Comparison of ENCODE assay signal across 1 cellular context in the genomic region with DNA sequence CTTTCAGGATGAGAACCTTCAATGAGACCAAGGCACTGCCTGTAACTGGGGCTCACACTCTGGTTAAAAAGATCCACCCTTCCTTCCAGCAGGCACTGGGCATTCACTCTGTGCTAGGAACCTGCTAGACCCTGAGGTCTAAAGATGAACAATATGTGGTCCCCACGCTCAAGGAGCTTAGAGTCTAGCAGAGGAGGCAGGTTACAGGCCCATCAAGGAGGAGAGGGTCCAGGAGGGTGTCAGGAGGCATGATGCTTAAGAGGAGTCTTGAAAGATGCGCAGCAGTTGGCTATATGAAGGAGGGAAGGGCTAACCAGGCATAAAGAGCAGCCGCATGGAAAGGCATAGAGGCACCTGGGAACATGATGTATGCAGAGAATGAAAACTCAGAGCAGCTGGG.
TF ChIP-seq lines count a peak whose summit lies in the region.

No MANE protein-coding gene starts in this region.

TF ChIP-seq in K562, 482 proteins besides CTCF, POLR2A, EP300 and RAD21:
- TF ChIP-seq, protein P1, sequence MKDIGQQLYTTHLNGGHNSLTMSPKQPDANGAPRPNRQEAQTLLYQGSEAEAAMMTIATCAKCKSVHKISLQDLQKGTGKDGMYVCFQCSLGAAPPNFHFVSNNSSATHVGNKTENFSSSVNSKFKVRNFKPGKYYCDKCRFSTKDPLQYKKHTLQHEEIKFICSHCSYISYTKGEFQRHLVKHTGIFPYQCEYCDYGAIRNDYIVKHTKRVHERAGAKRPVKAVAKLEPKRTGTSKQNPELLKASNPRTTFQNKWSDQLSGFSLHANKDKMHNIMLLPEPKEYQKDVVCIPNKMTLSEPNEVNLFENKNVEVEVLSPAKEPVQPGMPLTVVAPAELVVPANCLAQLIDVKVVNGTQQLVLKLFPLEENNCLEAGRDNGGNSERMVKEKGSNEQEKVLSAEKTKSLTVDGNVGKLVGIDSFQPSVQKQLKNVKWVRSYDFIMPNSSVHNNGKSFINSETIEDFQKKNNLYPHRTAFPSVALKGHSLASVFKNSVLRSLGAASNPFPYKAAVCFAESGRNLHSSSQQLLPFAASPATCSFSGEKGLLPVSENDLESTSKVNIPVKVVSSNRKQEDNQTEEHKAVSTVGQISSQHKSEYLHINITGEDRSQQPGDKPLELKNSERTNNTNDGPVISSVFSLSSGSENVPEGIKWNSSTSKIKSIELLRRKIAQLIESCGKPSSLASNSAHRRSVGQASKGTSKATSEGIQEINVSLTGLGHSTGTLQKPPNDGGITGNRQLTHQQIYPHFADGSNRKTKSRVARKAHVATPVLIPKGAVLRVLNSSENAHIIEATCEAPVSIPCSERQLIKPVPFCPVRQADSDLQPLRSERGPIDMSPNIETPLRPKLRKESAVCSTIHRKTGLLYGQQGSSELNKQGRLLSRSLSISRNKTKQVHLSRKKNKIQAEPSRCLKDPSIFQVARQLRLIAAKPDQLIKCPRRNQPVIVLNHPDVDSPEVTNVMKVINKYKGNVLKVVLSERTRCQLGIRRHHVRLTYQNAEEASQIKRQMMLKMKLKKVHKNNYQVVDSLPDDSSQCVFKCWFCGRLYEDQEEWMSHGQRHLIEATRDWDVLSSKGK (CRISPR knock-in tag; IDR thresholded peaks at IDR 0.05), result no peak
- TF ChIP-seq MBD2 (IDR thresholded peaks at IDR 0.05; ENCODE audit: borderline replicate concordance, low read depth) (no peak), SP2 (IDR thresholded peaks at IDR 0.05; ENCODE audit: extremely low read depth, low read depth, low read length, poor library complexity, severe bottlenecking) (no peak), PHF8 (IDR thresholded peaks at IDR 0.05; ENCODE audit: borderline replicate concordance, low read length) (0 out of 2 replicates have a peak, but pooled peaks have one; percentile 1), XRCC3 (IDR thresholded peaks at IDR 0.05) (no peak)
- TF ChIP-seq, protein P2, sequence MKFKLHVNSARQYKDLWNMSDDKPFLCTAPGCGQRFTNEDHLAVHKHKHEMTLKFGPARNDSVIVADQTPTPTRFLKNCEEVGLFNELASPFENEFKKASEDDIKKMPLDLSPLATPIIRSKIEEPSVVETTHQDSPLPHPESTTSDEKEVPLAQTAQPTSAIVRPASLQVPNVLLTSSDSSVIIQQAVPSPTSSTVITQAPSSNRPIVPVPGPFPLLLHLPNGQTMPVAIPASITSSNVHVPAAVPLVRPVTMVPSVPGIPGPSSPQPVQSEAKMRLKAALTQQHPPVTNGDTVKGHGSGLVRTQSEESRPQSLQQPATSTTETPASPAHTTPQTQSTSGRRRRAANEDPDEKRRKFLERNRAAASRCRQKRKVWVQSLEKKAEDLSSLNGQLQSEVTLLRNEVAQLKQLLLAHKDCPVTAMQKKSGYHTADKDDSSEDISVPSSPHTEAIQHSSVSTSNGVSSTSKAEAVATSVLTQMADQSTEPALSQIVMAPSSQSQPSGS (CRISPR knock-in tag; IDR thresholded peaks at IDR 0.05), result no peak
